Comparison of ENCODE assay signal across 8 cellular contexts in the genomic region with DNA sequence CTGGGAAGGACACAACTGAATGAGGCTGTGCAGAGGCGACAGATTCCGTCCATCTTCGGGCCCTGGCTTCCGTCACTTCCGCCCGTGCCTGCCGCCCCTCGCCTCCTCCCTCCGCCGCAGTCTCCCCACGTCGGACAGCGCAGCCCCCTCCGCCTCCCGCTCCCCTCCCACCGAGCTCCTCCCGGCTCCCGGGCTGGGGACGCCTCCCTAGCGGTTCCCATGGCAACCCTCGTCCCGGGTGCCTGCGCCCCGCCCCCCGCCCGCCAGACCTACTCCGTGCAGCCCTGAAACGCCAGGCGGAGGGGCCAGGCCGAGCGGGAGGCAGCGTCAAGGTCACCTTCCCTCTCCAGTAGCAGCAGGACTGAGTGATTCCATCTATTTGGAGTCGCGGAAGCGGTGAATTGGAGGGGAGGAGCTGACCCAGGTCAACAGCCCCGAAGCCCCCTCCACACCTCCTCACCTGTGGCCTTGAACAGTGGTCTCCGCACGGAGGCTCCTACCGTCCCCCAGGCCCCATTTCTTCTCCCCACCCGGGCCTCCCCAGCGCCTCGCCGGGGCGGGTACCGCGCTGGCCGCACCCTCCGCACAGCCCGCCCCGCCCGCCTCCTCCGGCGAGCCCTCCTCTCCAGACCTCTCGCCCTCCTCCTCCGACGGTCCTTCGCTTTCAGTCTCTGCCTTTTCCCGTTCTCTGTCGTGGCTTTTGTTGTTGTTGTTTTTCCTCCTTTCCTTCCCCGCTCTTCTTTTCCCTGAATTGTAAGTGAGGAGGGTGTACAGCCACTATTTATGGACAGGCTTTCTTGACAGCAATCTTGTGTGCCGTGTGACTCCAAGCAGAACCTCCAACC. TPM values are rescaled to one million over a fixed set of nuclear protein-coding genes. Genes with fewer than 3 reads are reported as not detected.
DNase-seq lines count a peak whose midpoint lies in the region; ATAC-seq and TF ChIP-seq lines count a peak whose summit lies in the region.

No MANE protein-coding gene starts in this region.

- H3K4me3 Mint-ChIP-seq in natural killer cell treated with Interleukin-12 subunit alpha and Interleukin-12 subunit beta and Interleukin-15 and Interleukin-18, amount 100 ng/mL, for 72 hours = peak overlapping the region; percentile 93

- H3K27me3 ChIP-seq in H7 (ENCODE audit: control insufficient read depth, insufficient read depth, low read length) (no peaks in the 10 kb centered on the region), Loucy (ENCODE audit: insufficient read depth, low read length, poor library complexity, severe bottlenecking) (no peaks in the 10 kb centered on the region), thyroid gland (no peaks in the 10 kb centered on the region)

- no peaks in the 10 kb centered on the region for H3K9me3 ChIP-seq in Loucy (ENCODE audit: insufficient read depth, low read depth, low read length)
- no peaks in the 10 kb centered on the region for H3K9me3 ChIP-seq in thyroid gland

- no peaks in the 10 kb centered on the region for H3K27me3 Mint-ChIP-seq in natural killer cell treated with Interleukin-12 subunit alpha and Interleukin-12 subunit beta and Interleukin-15 and Interleukin-18, amount 100 ng/mL, for 72 hours

- DNase-seq in GM03348 (ENCODE audit: low spot score) = peak; percentile 100
- DNase-seq in H7 = peak; percentile 100
- peak; percentile 98 for DNase-seq in RPMI7951 (ENCODE audit: low read depth)
- DNase-seq in activated gamma-delta T cell treated with anti-CD3 and anti-CD28 coated beads, Interleukin-2, amount 50 U/mL, for 16 hours (ENCODE audit: low read depth) = peak; percentile 40
- DNase-seq in fibroblast of villous mesenchyme (ENCODE audit: low read depth) = peak; percentile 97
- peak; percentile 82 for DNase-seq in natural killer cell treated with Interleukin-12 subunit alpha and Interleukin-12 subunit beta and Interleukin-15 and Interleukin-18, amount 100 ng/mL, for 72 hours (ENCODE audit: low spot score)
- peak; percentile 97 to 98 for DNase-seq in thyroid gland

- no peaks in the 10 kb centered on the region for H3K79me2 ChIP-seq in Loucy (ENCODE audit: insufficient read depth, low read length)

- H3K9me2 ChIP-seq in Loucy (replicated peaks; ENCODE audit: low read depth, low read length) = no peaks in the 10 kb centered on the region

- peak; percentile 89 to 90 for ATAC-seq in natural killer cell treated with Interleukin-12 subunit alpha and Interleukin-12 subunit beta and Interleukin-15 and Interleukin-18, amount 100 ng/mL, for 72 hours

- no peaks in the 10 kb centered on the region for H3K9me3 Mint-ChIP-seq in natural killer cell treated with Interleukin-12 subunit alpha and Interleukin-12 subunit beta and Interleukin-15 and Interleukin-18, amount 100 ng/mL, for 72 hours

- intact Hi-C loops in thyroid gland (cut with DNase I) = no loop called here

- 0 out of 2 replicates have a peak, but pooled peaks cover 3% of the 10 kb centered on the region for H3F3A ChIP-seq in Loucy (ENCODE audit: low read depth)

- H3K27ac Mint-ChIP-seq in natural killer cell treated with Interleukin-12 subunit alpha and Interleukin-12 subunit beta and Interleukin-15 and Interleukin-18, amount 100 ng/mL, for 72 hours = peak overlapping the region; percentile 7 to 71

- H2AFZ ChIP-seq in Loucy (ENCODE audit: low read length) = peak overlapping the region; percentile 88

- H3K4me2 ChIP-seq in Loucy (ENCODE audit: low read depth, low read length, poor library complexity, severe bottlenecking) = peak overlapping the region; percentile 87

- H3K36me3 ChIP-seq in H7 (replicated peaks; ENCODE audit: control insufficient read depth, insufficient read depth, low read length) (no peaks in the 10 kb centered on the region; the same call in 1 of the 2 replicates), Loucy (ENCODE audit: insufficient read depth, low read length) (no peaks in the 10 kb centered on the region), thyroid gland (no peaks in the 10 kb centered on the region)

- peaks cover 20% of the 10 kb centered on the region for H3K4me1 ChIP-seq in Loucy (ENCODE audit: insufficient read depth, low read length, poor library complexity, severe bottlenecking)
- H3K4me1 ChIP-seq in thyroid gland = peaks cover 0 to 12% of the 10 kb centered on the region in 2 donors

- peak overlapping the region; percentile 57 for H3K9ac ChIP-seq in Loucy (ENCODE audit: low read depth, low read length, poor library complexity, severe bottlenecking)

- TF ChIP-seq CTCF in Loucy (conservative IDR thresholded peaks at IDR 0.05; ENCODE audit: low read length) (no peak), fibroblast of villous mesenchyme (IDR thresholded peaks at IDR 0.05; ENCODE audit: insufficient read depth, low read depth, low read length) (no peak), thyroid gland (IDR thresholded peaks at IDR 0.05) (peak in 2 of 6 experiments; percentile 4 to 19)

- peak in 1 of 2 donors; percentile 91 for TF ChIP-seq POLR2A in thyroid gland (IDR thresholded peaks at IDR 0.05)

- H3K4me3 ChIP-seq in H7 (ENCODE audit: insufficient read depth, low read depth, low read length) (peak overlapping the region; percentile 80), Loucy (ENCODE audit: low read length, poor library complexity, severe bottlenecking) (peak overlapping the region; percentile 76), fibroblast of villous mesenchyme (ENCODE audit: low read depth, low read length) (peak overlapping the region; percentile 84), thyroid gland (replicated peaks in 1 of 3) (peak overlapping the region; percentile 26 to 84 (median 65))

- no peaks in the 10 kb centered on the region for H3K36me3 Mint-ChIP-seq in natural killer cell treated with Interleukin-12 subunit alpha and Interleukin-12 subunit beta and Interleukin-15 and Interleukin-18, amount 100 ng/mL, for 72 hours

- WGBS in thyroid gland, 2 donors = 0 to 1% methylated on average over 24 to 35 of the region's 61 CpGs

- peak overlapping the region; percentile 88 to 93 (median 91) for H3K27ac ChIP-seq in thyroid gland

- peaks cover 20 to 24% of the 10 kb centered on the region in 2 donors for H3K4me1 Mint-ChIP-seq in natural killer cell treated with Interleukin-12 subunit alpha and Interleukin-12 subunit beta and Interleukin-15 and Interleukin-18, amount 100 ng/mL, for 72 hours (ENCODE audit: low read depth in 2 of 2)

- H4K20me1 ChIP-seq in Loucy (ENCODE audit: insufficient read depth, low read length, poor library complexity, severe bottlenecking) = no peaks in the 10 kb centered on the region

RNA-seq across cellular contexts. Expression of a gene that starts 1.0 kb away (rescaled TPM):
- 31.6 and 48.5 TPM in 2 replicates for total RNA-seq in H7 (2014; rRNA removed; shearing (Covaris generic))
- total RNA-seq in RPMI7951 (2014; rRNA removed; shearing (Covaris generic)) = 92.3 and 111 TPM in 2 replicates
- total RNA-seq in fibroblast of villous mesenchyme (53.5 and 73.1 TPM in 2 replicates), thyroid gland (10 to 100 TPM; 29.8 to 56.7 (median 42.4) TPM)
- total RNA-seq in natural killer cell treated with Interleukin-12 subunit alpha and Interleukin-12 subunit beta and Interleukin-15 and Interleukin-18, amount 100 ng/mL, for 72 hours = 1 to 10 TPM; 3.6 to 5.5 TPM

RNA-seq across cellular contexts. Expression of a gene that starts 22.5 kb away (rescaled TPM):
- 14.7 and 15.7 TPM in 2 replicates for total RNA-seq in H7 (2014; rRNA removed; shearing (Covaris generic))
- 3.1 and 6.1 TPM in 2 replicates for total RNA-seq in RPMI7951 (2014; rRNA removed; shearing (Covaris generic))
- 6.0 and 6.8 TPM in 2 replicates for total RNA-seq in fibroblast of villous mesenchyme
- total RNA-seq in natural killer cell treated with Interleukin-12 subunit alpha and Interleukin-12 subunit beta and Interleukin-15 and Interleukin-18, amount 100 ng/mL, for 72 hours = 1 to 10 TPM in 1 of 2 donors, under 1 TPM in 1; 0.36 to 1.5 TPM
- 10 to 100 TPM in 1 of 4 donors, 1 to 10 TPM in 3; 7.1 to 12.9 (median 9.0) TPM for total RNA-seq in thyroid gland

RNA-seq across cellular contexts. Expression of a gene that starts 32.7 kb away (rescaled TPM):
- 11.7 and 17.6 TPM in 2 replicates for total RNA-seq in H7 (2014; rRNA removed; shearing (Covaris generic))
- total RNA-seq in RPMI7951 (2014; rRNA removed; shearing (Covaris generic)) = 50.5 and 57.3 TPM in 2 replicates
- total RNA-seq in fibroblast of villous mesenchyme (36.7 and 100 TPM in 2 replicates), thyroid gland (10 to 100 TPM in 2 of 4 donors, 1 to 10 TPM in 2; 6.1 to 16.5 (median 8.1) TPM)
- 10 to 100 TPM; 18.0 to 21.6 TPM for total RNA-seq in natural killer cell treated with Interleukin-12 subunit alpha and Interleukin-12 subunit beta and Interleukin-15 and Interleukin-18, amount 100 ng/mL, for 72 hours

RNA-seq across cellular contexts. Expression of a gene that starts 50.5 kb away (rescaled TPM):
- 24.0 and 27.9 TPM in 2 replicates for total RNA-seq in H7 (2014; rRNA removed; shearing (Covaris generic))
- total RNA-seq in RPMI7951 (2014; rRNA removed; shearing (Covaris generic)) = 16.2 and 19.2 TPM in 2 replicates
- total RNA-seq in fibroblast of villous mesenchyme = 10.6 and 11.2 TPM in 2 replicates
- 10 to 100 TPM; 18.7 to 20.6 TPM for total RNA-seq in natural killer cell treated with Interleukin-12 subunit alpha and Interleukin-12 subunit beta and Interleukin-15 and Interleukin-18, amount 100 ng/mL, for 72 hours
- 10 to 100 TPM; 20.2 to 28.4 (median 22.3) TPM for total RNA-seq in thyroid gland

RNA-seq across cellular contexts. Expression of a gene that starts 57.3 kb away (rescaled TPM):
- 1.7 and 2.1 TPM in 2 replicates for total RNA-seq in H7 (2014; rRNA removed; shearing (Covaris generic))
- 1.4 and 2.4 TPM in 2 replicates for total RNA-seq in RPMI7951 (2014; rRNA removed; shearing (Covaris generic))
- 1.3 and 1.9 TPM in 2 replicates for total RNA-seq in fibroblast of villous mesenchyme
- 1 to 10 TPM; 2.0 to 6.2 TPM for total RNA-seq in natural killer cell treated with Interleukin-12 subunit alpha and Interleukin-12 subunit beta and Interleukin-15 and Interleukin-18, amount 100 ng/mL, for 72 hours
- total RNA-seq in thyroid gland = 1 to 10 TPM; 4.1 to 9.5 (median 7.0) TPM

Comparison
In these comparisons a context has a peak if more than half of its experiments do, and no peak if none do; other contexts are left out.
1. Peak in every context shown above with its lines: DNase-seq, ATAC-seq, H3K4me3 ChIP-seq and H3K27ac ChIP-seq.
2. DNase-seq: peak in every context shown above with its lines; median percentile 100 in GM03348; 100 in H7; 98 in RPMI7951; 98 in thyroid gland; 97 in fibroblast of villous mesenchyme; 82 in natural killer cell treated with Interleukin-12 subunit alpha and Interleukin-12 subunit beta and Interleukin-15 and Interleukin-18, amount 100 ng/mL, for 72 hours; 40 in activated gamma-delta T cell treated with anti-CD3 and anti-CD28 coated beads, Interleukin-2, amount 50 U/mL, for 16 hours.